ENCODE assay signal across 1 cellular context in genomic region chr16:11914759-11915643, GRCh38.
TF ChIP-seq lines count a peak whose summit lies in the region.

No MANE protein-coding gene starts in this region.

TF ChIP-seq in HCT116, 20 proteins besides CTCF, POLR2A, EP300 and RAD21 (continued from another document):
- no peak for TF ChIP-seq ZBTB33 (IDR thresholded peaks at IDR 0.05; ENCODE audit: extremely low read depth, insufficient replicate concordance, low read length)
- TF ChIP-seq SIN3A (IDR thresholded peaks at IDR 0.05; ENCODE audit: low read depth) = no peak; the same call in 1 of the 2 replicates
TF ChIP-seq in HCT116: peak in this region for 2.
